1 cellular context compared by ENCODE assay signal in genomic region chr6:166996406-166996805, GRCh38.
TF ChIP-seq lines count a peak whose summit lies in the region.

No MANE protein-coding gene starts in this region.

TF ChIP-seq in IMR-90, 13 proteins besides CTCF, POLR2A, EP300 and RAD21:
- TF ChIP-seq BHLHE40 (IDR thresholded peaks at IDR 0.05; ENCODE audit: low read depth, low read length): no peak
- TF ChIP-seq, protein P1, sequence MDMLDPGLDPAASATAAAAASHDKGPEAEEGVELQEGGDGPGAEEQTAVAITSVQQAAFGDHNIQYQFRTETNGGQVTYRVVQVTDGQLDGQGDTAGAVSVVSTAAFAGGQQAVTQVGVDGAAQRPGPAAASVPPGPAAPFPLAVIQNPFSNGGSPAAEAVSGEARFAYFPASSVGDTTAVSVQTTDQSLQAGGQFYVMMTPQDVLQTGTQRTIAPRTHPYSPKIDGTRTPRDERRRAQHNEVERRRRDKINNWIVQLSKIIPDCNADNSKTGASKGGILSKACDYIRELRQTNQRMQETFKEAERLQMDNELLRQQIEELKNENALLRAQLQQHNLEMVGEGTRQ (IDR thresholded peaks at IDR 0.05; ENCODE audit: low read depth, low read length): no peak
- peak; percentile 97 for TF ChIP-seq CEBPB (IDR thresholded peaks at IDR 0.05; ENCODE audit: low read depth, low read length)
